16 cellular contexts compared by ENCODE assay signal in genomic region chr5:80935811-80936385, GRCh38. TPM values are rescaled to one million over a fixed set of nuclear protein-coding genes. Genes with fewer than 3 reads are reported as not detected.
A peak's percentile ranks its signal among the peaks of the same experiment; 100 is the strongest.
DNase-seq lines count a peak whose midpoint lies in the region; ATAC-seq, FAIRE-seq and TF ChIP-seq lines count a peak whose summit lies in the region.
"Had no signal": no experiment of that assay in that cellular context is flagged by ENCODE, and none has a peak within 500 bp of the region (broad histone marks: within the 10 kb centered on the region; RNA-seq: fewer than 3 reads in every experiment).

No MANE protein-coding gene starts in this region.

- H3K36me3 ChIP-seq in Loucy (ENCODE audit: insufficient read depth, low read length) (no peaks in the 10 kb centered on the region), small intestine (ENCODE audit: control insufficient read depth in 2 of 2, insufficient read depth in 2 of 2, low read length in 2 of 2) (no peaks in the 10 kb centered on the region), left ventricle myocardium inferior (no peaks in the 10 kb centered on the region)

- no peak overlapping the region for H3K27ac ChIP-seq in small intestine (ENCODE audit: low read depth in 1 of 2, low read length in 1 of 2)
- H3K27ac ChIP-seq in left ventricle myocardium inferior (replicated peaks): no peak overlapping the region
- H3K27ac ChIP-seq: parathyroid adenoma had no signal

- no peaks in the 10 kb centered on the region for H3K9me3 Mint-ChIP-seq in activated naive CD8-positive, alpha-beta T cell treated with anti-CD3 and anti-CD28 coated beads, Interleukin-2, amount 50 U/mL, for 24 hours
- H3K9me3 Mint-ChIP-seq in activated naive CD8-positive, alpha-beta T cell treated with anti-CD3 and anti-CD28 coated beads for 36 hours: peaks cover 4% of the 10 kb centered on the region
- H3K9me3 Mint-ChIP-seq: activated naive CD4-positive, alpha-beta T cell treated with anti-CD3 and anti-CD28 coated beads, Interleukin-2, amount 10 ng/mL, durations not matched to agents 7 days and 5 days had no signal

- H4K20me1 ChIP-seq in Loucy (ENCODE audit: insufficient read depth, low read length, poor library complexity, severe bottlenecking): no peaks in the 10 kb centered on the region

- H3K9ac ChIP-seq in Loucy (ENCODE audit: low read depth, low read length, poor library complexity, severe bottlenecking): no peak overlapping the region
- H3K9ac ChIP-seq: parathyroid adenoma had no signal

- no peaks in the 10 kb centered on the region for H3K9me3 ChIP-seq in Loucy (ENCODE audit: insufficient read depth, low read depth, low read length)
- H3K9me3 ChIP-seq in small intestine (ENCODE audit: control insufficient read depth, low read depth): no peaks in the 10 kb centered on the region
- H3K9me3 ChIP-seq in left ventricle myocardium inferior (replicated peaks): no peaks in the 10 kb centered on the region

- TF ChIP-seq CTCF in Loucy (conservative IDR thresholded peaks at IDR 0.05; ENCODE audit: low read length) (peak; percentile 60), epithelial cell of proximal tubule (conservative IDR thresholded peaks at IDR 0.05; ENCODE audit: low read depth, low read length) (peak; percentile 49), left ventricle myocardium inferior (IDR thresholded peaks at IDR 0.05; ENCODE audit: borderline replicate concordance) (no peak)

- no peaks in the 10 kb centered on the region for H3K79me2 ChIP-seq in Loucy (ENCODE audit: insufficient read depth, low read length)
- H3K79me2 ChIP-seq: parathyroid adenoma had no signal

- H3K4me3 Mint-ChIP-seq in activated naive CD8-positive, alpha-beta T cell treated with anti-CD3 and anti-CD28 coated beads, Interleukin-2, amount 50 U/mL, for 24 hours: no peak overlapping the region
- no peak overlapping the region for H3K4me3 Mint-ChIP-seq in activated naive CD8-positive, alpha-beta T cell treated with anti-CD3 and anti-CD28 coated beads for 36 hours
- H3K4me3 Mint-ChIP-seq: activated naive CD4-positive, alpha-beta T cell treated with anti-CD3 and anti-CD28 coated beads, Interleukin-2, amount 10 ng/mL, durations not matched to agents 7 days and 5 days had no signal

- H3K4me3 ChIP-seq in Loucy (ENCODE audit: low read length, poor library complexity, severe bottlenecking) (no peak overlapping the region), epithelial cell of proximal tubule (ENCODE audit: low read depth, low read length) (no peak overlapping the region), small intestine (ENCODE audit: low read depth in 1 of 2, low read length in 2 of 2) (no peak overlapping the region), left ventricle myocardium inferior (no peak overlapping the region)

- peak; percentile 24 for ATAC-seq in activated naive CD8-positive, alpha-beta T cell treated with anti-CD3 and anti-CD28 coated beads, Interleukin-2, amount 50 U/mL, for 24 hours

- DNase-seq in activated naive CD8-positive, alpha-beta T cell treated with anti-CD3 and anti-CD28 coated beads, Interleukin-2, amount 50 U/mL, for 24 hours: no peak
- no peak for DNase-seq in activated naive CD8-positive, alpha-beta T cell treated with anti-CD3 and anti-CD28 coated beads for 36 hours
- DNase-seq in epithelial cell of proximal tubule (ENCODE audit: low read depth) (no peak), small intestine (peak; percentile 11), NOMO-1 (lab: John Stamatoyannopoulos, UW; ENCODE audit: unreplicated experiment in 2 of 2) (no peak), left ventricle myocardium inferior (no peak), HUDEP-2 (lab: John Stamatoyannopoulos, UW; ENCODE audit: unreplicated experiment in 76 of 76) (no peak)
- DNase-seq: activated naive CD4-positive, alpha-beta T cell treated with anti-CD3 and anti-CD28 coated beads, Interleukin-2, amount 10 ng/mL, durations not matched to agents 7 days and 5 days; caudate nucleus; erythroblast; NCI-H1092; NCI-H345; RPMI8226; T-helper 9 cell had no signal

- no peak for FAIRE-seq in small intestine (lab: Jason Lieb, UNC)

- peak overlapping the region; percentile 9; the same call in 1 of the 2 replicates for H2AFZ ChIP-seq in Loucy (ENCODE audit: low read length)
- H2AFZ ChIP-seq: parathyroid adenoma had no signal

- no peaks in the 10 kb centered on the region for H3K27me3 Mint-ChIP-seq in activated naive CD8-positive, alpha-beta T cell treated with anti-CD3 and anti-CD28 coated beads, Interleukin-2, amount 50 U/mL, for 24 hours
- no peaks in the 10 kb centered on the region for H3K27me3 Mint-ChIP-seq in activated naive CD8-positive, alpha-beta T cell treated with anti-CD3 and anti-CD28 coated beads for 36 hours
- H3K27me3 Mint-ChIP-seq: activated naive CD4-positive, alpha-beta T cell treated with anti-CD3 and anti-CD28 coated beads, Interleukin-2, amount 10 ng/mL, durations not matched to agents 7 days and 5 days had no signal

- WGBS in small intestine, 3 donors: 59 to 67% (median 63%) methylated on average over 3 of the region's 3 CpGs

- intact Hi-C loops in left ventricle myocardium inferior (cut with micrococcal nuclease): no loop called here

- no peaks in the 10 kb centered on the region for H3K9me2 ChIP-seq in Loucy (replicated peaks; ENCODE audit: low read depth, low read length)

- H3K27me3 ChIP-seq in Loucy (ENCODE audit: insufficient read depth, low read length, poor library complexity, severe bottlenecking) (no peaks in the 10 kb centered on the region), small intestine (ENCODE audit: control insufficient read depth in 2 of 2, insufficient read depth in 2 of 2, low read length in 2 of 2) (no peaks in the 10 kb centered on the region), left ventricle myocardium inferior (ENCODE audit: low read depth) (no peaks in the 10 kb centered on the region)

- H3K4me1 Mint-ChIP-seq in activated naive CD8-positive, alpha-beta T cell treated with anti-CD3 and anti-CD28 coated beads, Interleukin-2, amount 50 U/mL, for 24 hours: no peaks in the 10 kb centered on the region
- H3K4me1 Mint-ChIP-seq in activated naive CD8-positive, alpha-beta T cell treated with anti-CD3 and anti-CD28 coated beads for 36 hours: peaks cover 1% of the 10 kb centered on the region

- H3K4me2 ChIP-seq in Loucy (ENCODE audit: low read depth, low read length, poor library complexity, severe bottlenecking): peak overlapping the region; percentile 17

- H3K4me1 ChIP-seq in Loucy (ENCODE audit: insufficient read depth, low read length, poor library complexity, severe bottlenecking) (no peaks in the 10 kb centered on the region), small intestine (ENCODE audit: control insufficient read depth in 2 of 2, insufficient read depth in 1 of 2, low read depth in 1 of 2, low read length in 1 of 2) (no peaks in the 10 kb centered on the region), left ventricle myocardium inferior (no peaks in the 10 kb centered on the region)
- H3K4me1 ChIP-seq: parathyroid adenoma had no signal

- no peak overlapping the region for H3K27ac Mint-ChIP-seq in activated naive CD8-positive, alpha-beta T cell treated with anti-CD3 and anti-CD28 coated beads, Interleukin-2, amount 50 U/mL, for 24 hours
- H3K27ac Mint-ChIP-seq in activated naive CD8-positive, alpha-beta T cell treated with anti-CD3 and anti-CD28 coated beads for 36 hours: no peak overlapping the region
- H3K27ac Mint-ChIP-seq: activated naive CD4-positive, alpha-beta T cell treated with anti-CD3 and anti-CD28 coated beads, Interleukin-2, amount 10 ng/mL, durations not matched to agents 7 days and 5 days had no signal

- H3F3A ChIP-seq in Loucy (ENCODE audit: low read depth): no peaks in the 10 kb centered on the region

- no peaks in the 10 kb centered on the region for H3K36me3 Mint-ChIP-seq in activated naive CD8-positive, alpha-beta T cell treated with anti-CD3 and anti-CD28 coated beads, Interleukin-2, amount 50 U/mL, for 24 hours (ENCODE audit: low read depth)
- H3K36me3 Mint-ChIP-seq in activated naive CD8-positive, alpha-beta T cell treated with anti-CD3 and anti-CD28 coated beads for 36 hours: no peaks in the 10 kb centered on the region
- H3K36me3 Mint-ChIP-seq: activated naive CD4-positive, alpha-beta T cell treated with anti-CD3 and anti-CD28 coated beads, Interleukin-2, amount 10 ng/mL, durations not matched to agents 7 days and 5 days had no signal

RNA-seq across cellular contexts. Expression of gene RASGRF2, which starts 24.3 kb away (rescaled TPM):
- 10 to 100 TPM; 12.3 to 13.3 TPM for total RNA-seq in activated naive CD8-positive, alpha-beta T cell treated with anti-CD3 and anti-CD28 coated beads for 36 hours
- total RNA-seq in epithelial cell of proximal tubule: 2.6 and 9.0 TPM in 2 replicates
- 1 to 10 TPM in 1 of 3 donors, under 1 TPM in 2; 0.54 to 3.0 (median 0.67) TPM for polyA plus RNA-seq in small intestine
- 4.8 TPM for total RNA-seq in left ventricle myocardium inferior
